1 cellular context compared by ENCODE assay signal in the genomic region with DNA sequence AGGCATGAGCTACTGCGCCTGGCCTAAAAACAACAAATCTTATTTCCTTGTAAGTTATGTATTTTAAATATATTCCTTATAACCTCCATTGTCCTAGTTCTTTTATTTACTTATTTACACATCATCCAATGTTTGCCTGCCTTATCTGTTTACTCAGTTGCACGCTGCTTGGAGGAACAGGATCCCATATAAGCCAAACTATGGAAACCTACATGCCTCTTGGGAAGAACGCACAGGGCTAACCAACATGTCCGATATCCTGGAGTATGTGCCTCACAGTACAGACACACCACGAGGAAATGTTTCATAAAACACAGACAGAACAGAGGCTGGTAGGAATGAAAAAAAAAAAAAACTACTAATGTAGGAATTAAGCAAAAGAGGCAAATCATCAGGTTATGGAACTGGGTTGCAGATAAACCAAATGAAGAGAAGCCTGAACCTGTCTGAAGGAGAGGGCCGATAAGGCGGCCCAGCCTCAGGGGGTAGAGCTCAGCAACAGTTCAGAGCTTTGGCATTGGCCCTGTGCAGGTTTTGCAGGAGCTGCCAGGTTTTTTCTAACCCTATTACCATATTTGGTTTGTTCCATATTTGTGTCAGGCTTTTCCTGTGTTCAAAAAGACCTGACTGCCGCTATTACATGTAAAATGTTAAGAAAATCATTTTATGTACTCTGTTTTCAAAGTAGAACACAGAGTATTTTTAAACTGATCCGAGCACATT.
TF ChIP-seq lines count a peak whose summit lies in the region.

No MANE protein-coding gene starts in this region.

TF ChIP-seq in K562, 482 proteins besides CTCF, POLR2A, EP300 and RAD21:
- TF ChIP-seq, protein P1, sequence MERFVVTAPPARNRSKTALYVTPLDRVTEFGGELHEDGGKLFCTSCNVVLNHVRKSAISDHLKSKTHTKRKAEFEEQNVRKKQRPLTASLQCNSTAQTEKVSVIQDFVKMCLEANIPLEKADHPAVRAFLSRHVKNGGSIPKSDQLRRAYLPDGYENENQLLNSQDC (CRISPR knock-in tag; IDR thresholded peaks at IDR 0.05), result no peak
- TF ChIP-seq, protein P2, sequence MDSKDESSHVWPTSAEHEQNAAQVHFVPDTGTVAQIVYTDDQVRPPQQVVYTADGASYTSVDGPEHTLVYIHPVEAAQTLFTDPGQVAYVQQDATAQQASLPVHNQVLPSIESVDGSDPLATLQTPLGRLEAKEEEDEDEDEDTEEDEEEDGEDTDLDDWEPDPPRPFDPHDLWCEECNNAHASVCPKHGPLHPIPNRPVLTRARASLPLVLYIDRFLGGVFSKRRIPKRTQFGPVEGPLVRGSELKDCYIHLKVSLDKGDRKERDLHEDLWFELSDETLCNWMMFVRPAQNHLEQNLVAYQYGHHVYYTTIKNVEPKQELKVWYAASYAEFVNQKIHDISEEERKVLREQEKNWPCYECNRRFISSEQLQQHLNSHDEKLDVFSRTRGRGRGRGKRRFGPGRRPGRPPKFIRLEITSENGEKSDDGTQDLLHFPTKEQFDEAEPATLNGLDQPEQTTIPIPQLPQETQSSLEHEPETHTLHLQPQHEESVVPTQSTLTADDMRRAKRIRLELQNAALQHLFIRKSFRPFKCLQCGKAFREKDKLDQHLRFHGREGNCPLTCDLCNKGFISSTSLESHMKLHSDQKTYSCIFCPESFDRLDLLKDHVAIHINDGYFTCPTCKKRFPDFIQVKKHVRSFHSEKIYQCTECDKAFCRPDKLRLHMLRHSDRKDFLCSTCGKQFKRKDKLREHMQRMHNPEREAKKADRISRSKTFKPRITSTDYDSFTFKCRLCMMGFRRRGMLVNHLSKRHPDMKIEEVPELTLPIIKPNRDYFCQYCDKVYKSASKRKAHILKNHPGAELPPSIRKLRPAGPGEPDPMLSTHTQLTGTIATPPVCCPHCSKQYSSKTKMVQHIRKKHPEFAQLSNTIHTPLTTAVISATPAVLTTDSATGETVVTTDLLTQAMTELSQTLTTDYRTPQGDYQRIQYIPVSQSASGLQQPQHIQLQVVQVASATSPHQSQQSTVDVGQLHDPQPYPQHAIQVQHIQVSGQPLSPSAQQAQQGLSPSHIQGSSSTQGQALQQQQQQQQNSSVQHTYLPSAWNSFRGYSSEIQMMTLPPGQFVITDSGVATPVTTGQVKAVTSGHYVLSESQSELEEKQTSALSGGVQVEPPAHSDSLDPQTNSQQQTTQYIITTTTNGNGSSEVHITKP (IDR thresholded peaks at IDR 0.05; ENCODE audit: partially characterized antibody), result peak; percentile 55
- TF ChIP-seq KLF10 (CRISPR knock-in tag; IDR thresholded peaks at IDR 0.05), result no peak
- TF ChIP-seq, protein P3, sequence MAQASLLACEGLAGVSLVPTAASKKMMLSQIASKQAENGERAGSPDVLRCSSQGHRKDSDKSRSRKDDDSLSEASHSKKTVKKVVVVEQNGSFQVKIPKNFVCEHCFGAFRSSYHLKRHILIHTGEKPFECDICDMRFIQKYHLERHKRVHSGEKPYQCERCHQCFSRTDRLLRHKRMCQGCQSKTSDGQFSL (CRISPR knock-in tag; IDR thresholded peaks at IDR 0.05), result no peak
- TF ChIP-seq, protein P3 (tag; IDR thresholded peaks at IDR 0.05), result no peak
- TF ChIP-seq, protein P4, sequence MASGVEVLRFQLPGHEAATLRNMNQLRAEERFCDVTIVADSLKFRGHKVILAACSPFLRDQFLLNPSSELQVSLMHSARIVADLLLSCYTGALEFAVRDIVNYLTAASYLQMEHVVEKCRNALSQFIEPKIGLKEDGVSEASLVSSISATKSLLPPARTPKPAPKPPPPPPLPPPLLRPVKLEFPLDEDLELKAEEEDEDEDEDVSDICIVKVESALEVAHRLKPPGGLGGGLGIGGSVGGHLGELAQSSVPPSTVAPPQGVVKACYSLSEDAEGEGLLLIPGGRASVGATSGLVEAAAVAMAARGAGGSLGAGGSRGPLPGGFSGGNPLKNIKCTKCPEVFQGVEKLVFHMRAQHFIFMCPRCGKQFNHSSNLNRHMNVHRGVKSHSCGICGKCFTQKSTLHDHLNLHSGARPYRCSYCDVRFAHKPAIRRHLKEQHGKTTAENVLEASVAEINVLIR (CRISPR knock-in tag; IDR thresholded peaks at IDR 0.05), result no peak
